ENCODE assay signal across 19 cellular contexts in the genomic region with DNA sequence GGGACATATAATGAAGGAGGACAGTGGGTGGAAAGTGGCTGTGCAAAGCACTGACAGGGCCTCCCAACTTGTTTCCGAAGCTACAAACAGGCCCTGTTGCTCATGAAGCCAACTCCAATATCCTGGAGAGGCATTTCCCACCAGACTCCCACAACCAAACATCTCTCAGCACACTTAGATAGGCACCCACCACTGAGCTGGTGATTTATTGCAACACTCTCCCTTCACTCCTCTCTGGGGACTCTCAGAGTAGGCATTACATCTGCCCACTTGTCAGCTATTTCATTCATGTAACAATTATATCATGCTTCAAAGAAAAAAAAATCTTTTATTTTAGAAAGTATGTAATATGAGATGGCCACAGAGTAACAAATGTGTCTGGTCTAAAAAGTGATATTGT. TPM values are rescaled to one million over a fixed set of nuclear protein-coding genes. Genes with fewer than 3 reads are reported as not detected.
DNase-seq lines count a peak whose midpoint lies in the region; TF ChIP-seq lines count a peak whose summit lies in the region.
"Had no signal": no experiment of that assay in that cellular context is flagged by ENCODE, and none has a peak within 500 bp of the region (broad histone marks: within the 10 kb centered on the region; RNA-seq: fewer than 3 reads in every experiment).

No MANE protein-coding gene starts in this region.

- CTCF ChIA-PET in AG04450 (lab: Charles Lee), result interaction anchor here (1.4 kb wide), 1 partner anchor 20 kb away, joined by 3 read pairs; no protein-coding TSS in a partner anchor

- H3K27ac ChIP-seq in AG04450 (ENCODE audit: low read depth, low read length), result peak overlapping the region; percentile 32
- H3K27ac ChIP-seq: SK-N-MC had no signal

- no peak overlapping the region for H3K4me3 ChIP-seq in AG04450 (ENCODE audit: low read depth, low read length)
- H3K4me3 ChIP-seq: SK-N-MC had no signal

- H3K27me3 ChIP-seq in AG04450 (ENCODE audit: control insufficient read depth, insufficient read depth, low read length), result no peaks in the 10 kb centered on the region

- no peaks in the 10 kb centered on the region for H3K9me3 ChIP-seq in AG04450 (ENCODE audit: control insufficient read depth, insufficient read depth, low read length)

- no peak for TF ChIP-seq CTCF in AG04450 (IDR thresholded peaks at IDR 0.05; ENCODE audit: low read depth, low read length)

- POLR2A ChIA-PET in AG04450 (lab: Yijun Ruan, JAX), result no interaction called here

- no peak for DNase-seq in AG04450 (ENCODE audit: low read depth, low spot score)
- peak; percentile 13 for DNase-seq in Ammon's horn (ENCODE audit: low spot score)
- peak; percentile 27 for DNase-seq in NCI-H128 (lab: John Stamatoyannopoulos, UW; ENCODE audit: unreplicated experiment)
- peak; percentile 40 for DNase-seq in islet precursor cell
- DNase-seq in GDM1 (lab: John Stamatoyannopoulos, UW), result no peak
- no peak for DNase-seq in HCEC 1CT
- no peak for DNase-seq in SKM-1 treated with dmso at 0.1 percent for 144 hours (lab: John Stamatoyannopoulos, UW; ENCODE audit: unreplicated experiment)
- no peak for DNase-seq in pons (ENCODE audit: low spot score)
- DNase-seq: ACHN, AML-193, COR-L47, DMS153, EL, KG1, MV-4-11, NCI-H2081, NCI-H446 treated with DMSO at 0.1 percent for 48 hours, Right ventricle myocardium superior had no signal

RNA-seq across cellular contexts. Expression of gene PPP2R1B, which starts 32.1 kb away (rescaled TPM):
- polyA plus RNA-seq in AG04450 (2011; rRNA removed), result 40.3 and 44.9 TPM in 2 replicates
- polyA minus RNA-seq in AG04450 (2011; rRNA and poly(A)+ RNA removed), result 47.5 and 62.1 TPM in 2 replicates

Comparison
In these comparisons a context has a peak if more than half of its experiments do, and no peak if none do; other contexts are left out.
1. DNase-seq: peak in Ammon's horn (single experiment), NCI-H128 (single experiment) and islet precursor cell (single experiment); none in AG04450 (single experiment), GDM1 (single experiment), HCEC 1CT (single experiment), SKM-1 treated with dmso at 0.1 percent for 144 hours (single experiment) and pons (single experiment).